In genomic region chr1:78649628-78650027, GRCh38 we compare ENCODE assay signal across 8 cellular contexts. TPM values are rescaled to one million over a fixed set of nuclear protein-coding genes. Genes with fewer than 3 reads are reported as not detected.
DNase-seq lines count a peak whose midpoint lies in the region; ATAC-seq, FAIRE-seq and TF ChIP-seq lines count a peak whose summit lies in the region.

TSS of gene IFI44 (plus strand) at chr1:78649831. CDS start at chr1:78650196, 365 bp downstream.

- H3K27ac ChIP-seq in SK-N-MC (peak within 1 kb of the TSS; percentile 78), left ventricle myocardium inferior (replicated peaks) (peak within 1 kb of the TSS; percentile 77), smooth muscle cell (ENCODE audit: low read depth) (no peak within 1 kb of the TSS)

- H3K27me3 ChIP-seq in left ventricle myocardium inferior (ENCODE audit: low read depth) (no peaks in the 10 kb centered on the region), smooth muscle cell (ENCODE audit: low read depth) (peaks cover 6% of the 10 kb centered on the region)

- H3K9me3 ChIP-seq in SK-N-MC (ENCODE audit: low read depth, low read length) = no peaks in the 10 kb centered on the region
- no peaks in the 10 kb centered on the region for H3K9me3 ChIP-seq in left ventricle myocardium inferior (replicated peaks)
- no peaks in the 10 kb centered on the region for H3K9me3 ChIP-seq in smooth muscle cell (replicated peaks; ENCODE audit: low read depth)

- peak within 1 kb of the TSS; percentile 88 for H3K4me3 ChIP-seq in SK-N-MC
- H3K4me3 ChIP-seq in left ventricle myocardium inferior = peak within 1 kb of the TSS; percentile 61
- peak within 1 kb of the TSS; percentile 24 for H3K4me3 ChIP-seq in smooth muscle cell

- H3F3A ChIP-seq in smooth muscle cell (ENCODE audit: low read depth) = no peaks in the 10 kb centered on the region

- ATAC-seq in GM18868 (IDR thresholded peaks at IDR 0.05; ENCODE audit: unreplicated experiment) (peak; percentile 93), HG03159 (IDR thresholded peaks at IDR 0.05; ENCODE audit: unreplicated experiment) (peak; percentile 84)

- H3K36me3 ChIP-seq in SK-N-MC (ENCODE audit: insufficient read depth, low read length) (peaks cover 9% of the 10 kb centered on the region), left ventricle myocardium inferior (no peaks in the 10 kb centered on the region), smooth muscle cell (ENCODE audit: low read depth) (no peaks in the 10 kb centered on the region)

- TF ChIP-seq CTCF in left ventricle myocardium inferior (IDR thresholded peaks at IDR 0.05; ENCODE audit: borderline replicate concordance) = no peak
- TF ChIP-seq CTCF in smooth muscle cell (IDR thresholded peaks at IDR 0.05; ENCODE audit: borderline replicate concordance, insufficient read depth, poor library complexity, severe bottlenecking) = no peak
- TF ChIP-seq CTCF in D721Med (IDR thresholded peaks at IDR 0.05; ENCODE audit: insufficient read depth, missing control alignments) = no peak

- H2AFZ ChIP-seq in smooth muscle cell (ENCODE audit: low read depth) = peak within 1 kb of the TSS; percentile 43

- H3K4me1 ChIP-seq in left ventricle myocardium inferior (peaks cover 41% of the 10 kb centered on the region), smooth muscle cell (ENCODE audit: low read depth) (no peaks in the 10 kb centered on the region)

- no peaks in the 10 kb centered on the region for H3K79me2 ChIP-seq in smooth muscle cell (ENCODE audit: low read depth)

- no peak within 1 kb of the TSS for H3K4me2 ChIP-seq in smooth muscle cell

- FAIRE-seq in D721Med (lab: Jason Lieb, UNC) = no peak

- H3K9ac ChIP-seq in SK-N-MC (ENCODE audit: insufficient read length) = peak within 1 kb of the TSS; percentile 75
- no peak within 1 kb of the TSS for H3K9ac ChIP-seq in smooth muscle cell (ENCODE audit: low read depth)

- no peaks in the 10 kb centered on the region for H4K20me1 ChIP-seq in smooth muscle cell (ENCODE audit: low read depth)

- intact Hi-C loops in left ventricle myocardium inferior (cut with micrococcal nuclease) = no loop called here

- DNase-seq in A172 (ENCODE audit: low spot score) (peak; percentile 78), SK-N-MC (ENCODE audit: low read depth, low spot score) (peak; percentile 76), left ventricle myocardium inferior (peak; percentile 84), smooth muscle cell (lab: John Stamatoyannopoulos, UW; ENCODE audit: unreplicated experiment) (no peak), D721Med (ENCODE audit: insufficient read length, low spot score) (no peak)
- DNase-seq in activated naive CD8-positive, alpha-beta T cell treated with anti-CD3 and anti-CD28 coated beads, Interleukin-2, amount 50 U/mL, for 16 hours (ENCODE audit: low read depth, low spot score) = peak; percentile 46

RNA-seq across cellular contexts. Expression of gene IFI44, which starts in this region (rescaled TPM):
- total RNA-seq in A172 (2014; rRNA removed; shearing (Covaris generic)) = 35.2 and 40.0 TPM in 2 replicates
- total RNA-seq in left ventricle myocardium inferior (6.6 TPM), smooth muscle cell (0.27 TPM in 1 of 2 replicates, not detected in the other)
- 0.71 TPM in 1 of 2 replicates, not detected in the other for polyA plus RNA-seq in smooth muscle cell

Comparison
In these comparisons a context has a peak if more than half of its experiments do, and no peak if none do; other contexts are left out.
1. DNase-seq: peak in A172 (single experiment), SK-N-MC (single experiment), activated naive CD8-positive, alpha-beta T cell treated with anti-CD3 and anti-CD28 coated beads, Interleukin-2, amount 50 U/mL, for 16 hours (single experiment) and left ventricle myocardium inferior (single experiment); none in smooth muscle cell (single experiment) and D721Med (single experiment).
2. H3K4me3 ChIP-seq: peak in every context shown above with its lines; median percentile 88 in SK-N-MC; 61 in left ventricle myocardium inferior; 24 in smooth muscle cell.